In genomic region chr14:75499084-75499875, GRCh38 we compare ENCODE assay signal across 1 cellular context.
TF ChIP-seq lines count a peak whose summit lies in the region.

No MANE protein-coding gene starts in this region.

TF ChIP-seq in GM23338, 12 proteins besides CTCF, POLR2A, EP300 and RAD21 (continued from another document):
- TF ChIP-seq, protein P1, sequence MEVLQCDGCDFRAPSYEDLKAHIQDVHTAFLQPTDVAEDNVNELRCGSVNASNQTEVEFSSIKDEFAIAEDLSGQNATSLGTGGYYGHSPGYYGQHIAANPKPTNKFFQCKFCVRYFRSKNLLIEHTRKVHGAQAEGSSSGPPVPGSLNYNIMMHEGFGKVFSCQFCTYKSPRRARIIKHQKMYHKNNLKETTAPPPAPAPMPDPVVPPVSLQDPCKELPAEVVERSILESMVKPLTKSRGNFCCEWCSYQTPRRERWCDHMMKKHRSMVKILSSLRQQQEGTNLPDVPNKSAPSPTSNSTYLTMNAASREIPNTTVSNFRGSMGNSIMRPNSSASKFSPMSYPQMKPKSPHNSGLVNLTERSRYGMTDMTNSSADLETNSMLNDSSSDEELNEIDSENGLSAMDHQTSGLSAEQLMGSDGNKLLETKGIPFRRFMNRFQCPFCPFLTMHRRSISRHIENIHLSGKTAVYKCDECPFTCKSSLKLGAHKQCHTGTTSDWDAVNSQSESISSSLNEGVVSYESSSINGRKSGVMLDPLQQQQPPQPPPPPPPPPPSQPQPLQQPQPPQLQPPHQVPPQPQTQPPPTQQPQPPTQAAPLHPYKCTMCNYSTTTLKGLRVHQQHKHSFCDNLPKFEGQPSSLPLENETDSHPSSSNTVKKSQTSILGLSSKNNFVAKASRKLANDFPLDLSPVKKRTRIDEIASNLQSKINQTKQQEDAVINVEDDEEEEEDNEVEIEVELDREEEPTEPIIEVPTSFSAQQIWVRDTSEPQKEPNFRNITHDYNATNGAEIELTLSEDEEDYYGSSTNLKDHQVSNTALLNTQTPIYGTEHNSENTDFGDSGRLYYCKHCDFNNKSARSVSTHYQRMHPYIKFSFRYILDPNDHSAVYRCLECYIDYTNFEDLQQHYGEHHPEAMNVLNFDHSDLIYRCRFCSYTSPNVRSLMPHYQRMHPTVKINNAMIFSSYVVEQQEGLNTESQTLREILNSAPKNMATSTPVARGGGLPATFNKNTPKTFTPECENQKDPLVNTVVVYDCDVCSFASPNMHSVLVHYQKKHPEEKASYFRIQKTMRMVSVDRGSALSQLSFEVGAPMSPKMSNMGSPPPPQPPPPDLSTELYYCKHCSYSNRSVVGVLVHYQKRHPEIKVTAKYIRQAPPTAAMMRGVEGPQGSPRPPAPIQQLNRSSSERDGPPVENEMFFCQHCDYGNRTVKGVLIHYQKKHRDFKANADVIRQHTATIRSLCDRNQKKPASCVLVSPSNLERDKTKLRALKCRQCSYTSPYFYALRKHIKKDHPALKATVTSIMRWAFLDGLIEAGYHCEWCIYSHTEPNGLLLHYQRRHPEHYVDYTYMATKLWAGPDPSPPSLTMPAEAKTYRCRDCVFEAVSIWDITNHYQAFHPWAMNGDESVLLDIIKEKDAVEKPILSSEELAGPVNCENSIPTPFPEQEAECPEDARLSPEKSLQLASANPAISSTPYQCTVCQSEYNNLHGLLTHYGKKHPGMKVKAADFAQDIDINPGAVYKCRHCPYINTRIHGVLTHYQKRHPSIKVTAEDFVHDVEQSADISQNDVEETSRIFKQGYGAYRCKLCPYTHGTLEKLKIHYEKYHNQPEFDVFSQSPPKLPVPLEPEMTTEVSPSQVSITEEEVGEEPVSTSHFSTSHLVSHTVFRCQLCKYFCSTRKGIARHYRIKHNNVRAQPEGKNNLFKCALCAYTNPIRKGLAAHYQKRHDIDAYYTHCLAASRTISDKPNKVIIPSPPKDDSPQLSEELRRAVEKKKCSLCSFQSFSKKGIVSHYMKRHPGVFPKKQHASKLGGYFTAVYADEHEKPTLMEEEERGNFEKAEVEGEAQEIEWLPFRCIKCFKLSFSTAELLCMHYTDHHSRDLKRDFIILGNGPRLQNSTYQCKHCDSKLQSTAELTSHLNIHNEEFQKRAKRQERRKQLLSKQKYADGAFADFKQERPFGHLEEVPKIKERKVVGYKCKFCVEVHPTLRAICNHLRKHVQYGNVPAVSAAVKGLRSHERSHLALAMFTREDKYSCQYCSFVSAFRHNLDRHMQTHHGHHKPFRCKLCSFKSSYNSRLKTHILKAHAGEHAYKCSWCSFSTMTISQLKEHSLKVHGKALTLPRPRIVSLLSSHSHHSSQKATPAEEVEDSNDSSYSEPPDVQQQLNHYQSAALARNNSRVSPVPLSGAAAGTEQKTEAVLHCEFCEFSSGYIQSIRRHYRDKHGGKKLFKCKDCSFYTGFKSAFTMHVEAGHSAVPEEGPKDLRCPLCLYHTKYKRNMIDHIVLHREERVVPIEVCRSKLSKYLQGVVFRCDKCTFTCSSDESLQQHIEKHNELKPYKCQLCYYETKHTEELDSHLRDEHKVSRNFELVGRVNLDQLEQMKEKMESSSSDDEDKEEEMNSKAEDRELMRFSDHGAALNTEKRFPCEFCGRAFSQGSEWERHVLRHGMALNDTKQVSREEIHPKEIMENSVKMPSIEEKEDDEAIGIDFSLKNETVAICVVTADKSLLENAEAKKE (CRISPR knock-in tag; IDR thresholded peaks at IDR 0.05), result no peak
- TF ChIP-seq POLR2AphosphoS5 (IDR thresholded peaks at IDR 0.05; ENCODE audit: low read depth), result no peak
- no peak for TF ChIP-seq JUNB (IDR thresholded peaks at IDR 0.05; ENCODE audit: unreplicated experiment)
- no peak for TF ChIP-seq REST (IDR thresholded peaks at IDR 0.05; ENCODE audit: unreplicated experiment)
- no peak for TF ChIP-seq ZNF331 (CRISPR knock-in tag; IDR thresholded peaks at IDR 0.05; ENCODE audit: low read depth)
- no peak for TF ChIP-seq ZNF114 (CRISPR knock-in tag; IDR thresholded peaks at IDR 0.05)
- TF ChIP-seq NANOG (IDR thresholded peaks at IDR 0.05; ENCODE audit: borderline replicate concordance), result no peak
- no peak for TF ChIP-seq ETS1 (IDR thresholded peaks at IDR 0.05)
- no peak for TF ChIP-seq STAT1 (IDR thresholded peaks at IDR 0.05; ENCODE audit: unreplicated experiment)
- no peak for TF ChIP-seq EZH2phosphoT487 (IDR thresholded peaks at IDR 0.05; ENCODE audit: unreplicated experiment)
